In genomic region chr7:6423942-6424701, GRCh38 we compare ENCODE assay signal across 9 cellular contexts. TPM values are rescaled to one million over a fixed set of nuclear protein-coding genes. Genes with fewer than 3 reads are reported as not detected.
A peak's percentile ranks its signal among the peaks of the same experiment; 100 is the strongest.
DNase-seq lines count a peak whose midpoint lies in the region; ATAC-seq, FAIRE-seq and TF ChIP-seq lines count a peak whose summit lies in the region.
"Had no signal": no experiment of that assay in that cellular context is flagged by ENCODE, and none has a peak within 500 bp of the region (broad histone marks: within the 10 kb centered on the region; RNA-seq: fewer than 3 reads in every experiment).

No MANE protein-coding gene starts in this region.

- no TSS peak for BruUV-seq in K562 (replicated peaks; lab: Mats Ljungman, UMichigan)

- H3K36me3 ChIP-seq in K562 (ENCODE audit: control insufficient read depth, insufficient read depth, low read length) (peaks cover 53% of the 10 kb centered on the region; the same call in 2 of the 3 replicates), left lung (peaks cover 0 to 93% of the 10 kb centered on the region in 2 donors), neuronal stem cell (replicated peaks in 1 of 2; ENCODE audit: control insufficient read depth in 2 of 2, insufficient read depth in 2 of 2, low read length in 2 of 2) (peaks cover 44 to 91% of the 10 kb centered on the region in 2 donors)

- H3K4me3 ChIP-seq in K562 (no peak overlapping the region), left lung (peak overlapping the region in 1 of 2 donors; percentile 16), neuronal stem cell (ENCODE audit: low read length in 2 of 2) (no peak overlapping the region)

- CTCF ChIA-PET in K562 (lab: Yijun Ruan, JAX; ENCODE audit: low intra/inter-chr PET ratio): no interaction called here

- H3K27ac Mint-ChIP-seq in activated naive CD4-positive, alpha-beta T cell treated with anti-CD3 and anti-CD28 coated beads, Interleukin-2, amount 50 U/mL, for 72 hours: peak overlapping the region; percentile 42 to 88

- no peak overlapping the region for H3K18ac ChIP-seq in neuronal stem cell (ENCODE audit: low read length)

- H3K4me1 ChIP-seq in K562 (replicated peaks in 1 of 2; ENCODE audit: control insufficient read depth in 2 of 2, insufficient read depth in 2 of 2, low read length in 2 of 2) (peaks cover 0 to 10% of the 10 kb centered on the region in 2 experiments; a peak in 2 of 5 replicates), left lung (peaks cover 0 to 37% of the 10 kb centered on the region in 2 donors), neuronal stem cell (ENCODE audit: control insufficient read depth in 2 of 2, insufficient read depth in 1 of 2, low read depth in 1 of 2, low read length in 2 of 2) (no peaks in the 10 kb centered on the region)

- TF ChIP-seq CTCF in K562 (IDR thresholded peaks at IDR 0.05 in 2 of 3, conservative IDR thresholded peaks at IDR 0.05 in 1 of 3; ENCODE audit: insufficient read depth in 2 of 3, low read depth in 1 of 3, low read length in 3 of 3) (peak; percentile 28 to 34 (median 31); a peak in 2 of 6 replicates), left lung (IDR thresholded peaks at IDR 0.05) (no peak)

- H3K4me2 ChIP-seq in K562 (ENCODE audit: insufficient read depth, low read length) (no peak overlapping the region), neuronal stem cell (ENCODE audit: insufficient read depth, low read length, poor library complexity, severe bottlenecking) (no peak overlapping the region)

- H3K9me1 ChIP-seq in K562 (ENCODE audit: control insufficient read depth, insufficient read depth, low read length): no peaks in the 10 kb centered on the region

- H3K14ac ChIP-seq in neuronal stem cell (ENCODE audit: low read length): no peak overlapping the region

- peak in 1 of 2 experiments; percentile 29; a peak in 1 of 4 replicates for TF ChIP-seq RAD21 in K562 (CRISPR knock-in tag; conservative IDR thresholded peaks at IDR 0.05 in 1 of 2, IDR thresholded peaks at IDR 0.05 in 1 of 2)

- ATAC-seq in activated naive CD4-positive, alpha-beta T cell treated with anti-CD3 and anti-CD28 coated beads, Interleukin-2, amount 50 U/mL, for 72 hours: no peak
- ATAC-seq in K562 (peak; percentile 89), left lung (peak; percentile 68)

- H2BK120ac ChIP-seq in neuronal stem cell (ENCODE audit: low read depth, low read length): no peak overlapping the region

- no peaks in the 10 kb centered on the region for H3K79me2 ChIP-seq in K562 (ENCODE audit: control insufficient read depth, insufficient read depth, low read length)

- H3K23ac ChIP-seq in neuronal stem cell (ENCODE audit: low read depth, low read length, poor library complexity): no peak overlapping the region

- no peak for TF ChIP-seq EP300 in K562 (IDR thresholded peaks at IDR 0.05; ENCODE audit: low read length)

- intact Hi-C loops in K562 (cut with micrococcal nuclease) (no loop called here), left lung (cut with DNase I) (no loop called here)

- H3K4ac ChIP-seq in neuronal stem cell (ENCODE audit: low read length): no peak overlapping the region

- H4K20me1 ChIP-seq in K562 (replicated peaks; ENCODE audit: control insufficient read depth, insufficient read depth, low read length): no peaks in the 10 kb centered on the region

- 82% methylated on average over 14 of the region's 18 CpGs for WGBS in K562 (ENCODE audit: insufficient coverage, low coverage, missing lambda C conversion rate)
- WGBS in neuronal stem cell (ENCODE audit: extremely low coverage in 2 of 2, insufficient read length in 2 of 2, insufficient replicate concordance in 1 of 2), 2 donors: no CpG with 5 or more reads among the region's 18 CpGs

- H2AFZ ChIP-seq in K562 (ENCODE audit: low read depth, low read length) (no peak overlapping the region), neuronal stem cell (ENCODE audit: low read length) (no peak overlapping the region)

- H3K9me3 Mint-ChIP-seq in activated naive CD4-positive, alpha-beta T cell treated with anti-CD3 and anti-CD28 coated beads, Interleukin-2, amount 50 U/mL, for 72 hours: no peaks in the 10 kb centered on the region

- POLR2A ChIA-PET in K562 (lab: Yijun Ruan, JAX): interaction anchor here (0.6 kb wide), 1 partner anchor 39 kb away, joined by 3 read pairs; no protein-coding TSS in a partner anchor

- H3K27ac ChIP-seq in K562 (ENCODE audit: extremely low read depth, low read depth, low read length) (no peak overlapping the region), left lung (peak overlapping the region; percentile 48 to 91), neuronal stem cell (replicated peaks; ENCODE audit: low read length) (no peak overlapping the region)

- H3K79me1 ChIP-seq in neuronal stem cell (ENCODE audit: low read depth, low read length): peaks cover 4% of the 10 kb centered on the region

- no peak for FAIRE-seq in K562 (lab: Jason Lieb, UNC)
- no peak for FAIRE-seq in urothelium cell line (lab: Jason Lieb, UNC)

- H3K27me3 ChIP-seq in K562 (ENCODE audit: control insufficient read depth in 2 of 2, insufficient read depth in 2 of 2, low read length in 2 of 2) (no peaks in the 10 kb centered on the region), left lung (no peaks in the 10 kb centered on the region), neuronal stem cell (ENCODE audit: control insufficient read depth in 3 of 3, insufficient read depth in 3 of 3, low read depth in 1 of 3, low read length in 3 of 3) (no peaks in the 10 kb centered on the region)

- H2BK15ac ChIP-seq in neuronal stem cell (ENCODE audit: low read length): no peak overlapping the region

- peak overlapping the region in 1 of 2 experiments; percentile 58; a peak in 1 of 4 replicates for H3K9ac ChIP-seq in K562 (ENCODE audit: insufficient read depth in 1 of 2, low read depth in 2 of 2, low read length in 2 of 2)
- no peak overlapping the region for H3K9ac ChIP-seq in neuronal stem cell (ENCODE audit: low read depth, low read length, poor library complexity)

- peaks cover 4% of the 10 kb centered on the region in 2 donors for H3K36me3 Mint-ChIP-seq in activated naive CD4-positive, alpha-beta T cell treated with anti-CD3 and anti-CD28 coated beads, Interleukin-2, amount 50 U/mL, for 72 hours

- no peak for DNase-seq in activated naive CD4-positive, alpha-beta T cell treated with anti-CD3 and anti-CD28 coated beads, Interleukin-2, amount 50 U/mL, for 72 hours (ENCODE audit: low spot score in 2 of 2)
- DNase-seq in activated naive CD4-positive, alpha-beta T cell (lab: John Stamatoyannopoulos, UW): no peak
- DNase-seq in K562 (ENCODE audit: extremely low read depth in 1 of 4, low spot score in 3 of 4) (peak; percentile 26 to 48 (median 39)), left lung (peak; percentile 63 to 89), urothelium cell line (ENCODE audit: low spot score) (peak; percentile 61), neuronal stem cell (ENCODE audit: low spot score) (no peak)
- no peak for DNase-seq in NK-92 treated with Interleukin-12 subunit alpha and Interleukin-12 subunit beta, amount 100 ng/mL, for 24 hours (lab: John Stamatoyannopoulos, UW)
- DNase-seq in activated T-cell treated with anti-CD3 and anti-CD28 coated beads, Interleukin-2, amount 50 U/mL, for 1 hour: no peak
- DNase-seq: occipital lobe had no signal

- H2BK5ac ChIP-seq in neuronal stem cell (ENCODE audit: low read length): no peak overlapping the region

- TF ChIP-seq POLR2A in K562 (conservative IDR thresholded peaks at IDR 0.05): no peak

- no peak overlapping the region for H4K8ac ChIP-seq in neuronal stem cell (ENCODE audit: low read depth, low read length)

- H4K91ac ChIP-seq in neuronal stem cell (ENCODE audit: low read depth, low read length, poor library complexity): no peak overlapping the region

- no peak overlapping the region for H2BK12ac ChIP-seq in neuronal stem cell (ENCODE audit: low read length)

- H2AK5ac ChIP-seq in neuronal stem cell (ENCODE audit: low read depth, low read length): no peak overlapping the region

- in situ Hi-C loops in K562 (cut with MboI): no loop called here

- H3K9me3 ChIP-seq in K562 (replicated peaks; ENCODE audit: control insufficient read depth, insufficient read depth, low read depth, low read length) (peaks cover 3% of the 10 kb centered on the region; the same call in 1 of the 2 replicates), left lung (no peaks in the 10 kb centered on the region), neuronal stem cell (replicated peaks in 1 of 2; ENCODE audit: control insufficient read depth in 2 of 2, insufficient read depth in 1 of 2, low read depth in 1 of 2, low read length in 2 of 2) (peaks cover 0 to 8% of the 10 kb centered on the region in 2 donors)

RNA-seq across cellular contexts. Expression of gene DAGLB, which starts 23.6 kb away (rescaled TPM):
- 10 to 100 TPM; 19.1 to 20.7 TPM for total RNA-seq in activated naive CD4-positive, alpha-beta T cell treated with anti-CD3 and anti-CD28 coated beads, Interleukin-2, amount 50 U/mL, for 72 hours
- total RNA-seq in K562 (2011; cell fraction: chromatin; rRNA removed; ENCODE audit: low replicate concordance): 63.0 and 140 TPM in 2 replicates
- 64.6 and 66.9 TPM in 2 replicates for total RNA-seq in K562 (2011; cell fraction: nucleolus; rRNA removed)
- 67.4 and 68.4 TPM in 2 replicates for total RNA-seq in K562 (2011; cell fraction: nucleoplasm; rRNA removed)
- 9.4 and 11.3 TPM in 2 replicates for total RNA-seq in K562 (2014; rRNA removed)
- total RNA-seq in K562 (2014; rRNA removed; fragmentation: Illumina TruSeq; extraction: Trizol): 4.1 and 5.8 TPM in 2 replicates
- total RNA-seq in K562 (2015; rRNA removed; fragmentation: Illumina TruSeq; extraction: Trizol): 9.4 and 9.7 TPM in 2 replicates
- total RNA-seq in K562 (2021): 16.3 and 16.4 TPM in 2 replicates
- 12.0 and 15.8 TPM in 2 replicates for polyA plus RNA-seq in K562 (2011; rRNA removed)
- 15.1 and 17.4 TPM in 2 replicates for polyA plus RNA-seq in K562 (2011; cell fraction: cytosol; rRNA removed)
- 31.9 and 32.2 TPM in 2 replicates for polyA plus RNA-seq in K562 (2011; cell fraction: nucleus; rRNA removed)
- 7.4 and 10.0 TPM in 2 replicates for polyA plus RNA-seq in K562 (2012)
- 7.8 and 8.9 TPM in 2 replicates for polyA plus RNA-seq in K562 (2014; fragmentation: Illumina TruSeq; extraction: Trizol)
- 1 to 10 TPM in 1 of 2 experiments, under 1 TPM in 1; 0.92 to 1.0 TPM for polyA plus RNA-seq in K562 (2014; fragmentation: Nextera tagmentation; extraction: Ambion mirVana)
- 9.3 and 9.5 TPM in 2 replicates for polyA plus RNA-seq in K562 (2014; rRNA removed)
- 30.5 and 33.7 TPM in 2 replicates for polyA minus RNA-seq in K562 (2011; rRNA and poly(A)+ RNA removed)
- polyA minus RNA-seq in K562 (2011; cell fraction: cytosol; rRNA and poly(A)+ RNA removed): 20.4 and 27.9 TPM in 2 replicates
- polyA minus RNA-seq in K562 (2011; cell fraction: nucleus; rRNA and poly(A)+ RNA removed): 20.7 and 23.4 TPM in 2 replicates
- 10 to 100 TPM; 38.4 to 46.5 TPM for total RNA-seq in left lung
- 10.6 TPM for polyA plus RNA-seq in neuronal stem cell (2013, experiment 1 of 2)
- 9.4 TPM for polyA plus RNA-seq in neuronal stem cell (2013, experiment 2 of 2)

RNA-seq across cellular contexts. Expression of gene RAC1, which starts 49.8 kb away (rescaled TPM):
- total RNA-seq in activated naive CD4-positive, alpha-beta T cell treated with anti-CD3 and anti-CD28 coated beads, Interleukin-2, amount 50 U/mL, for 72 hours: 100 to 1,000 TPM; 118 to 183 TPM
- 133 and 135 TPM in 2 replicates for total RNA-seq in K562 (2011; cell fraction: chromatin; rRNA removed; ENCODE audit: low replicate concordance)
- total RNA-seq in K562 (2011; cell fraction: nucleolus; rRNA removed): 83.3 and 83.4 TPM in 2 replicates
- 95.7 and 122 TPM in 2 replicates for total RNA-seq in K562 (2011; cell fraction: nucleoplasm; rRNA removed)
- 105 and 146 TPM in 2 replicates for total RNA-seq in K562 (2014; rRNA removed)
- total RNA-seq in K562 (2014; rRNA removed; fragmentation: Illumina TruSeq; extraction: Trizol): 126 and 149 TPM in 2 replicates
- total RNA-seq in K562 (2015; rRNA removed; fragmentation: Illumina TruSeq; extraction: Trizol): 90.9 and 91.5 TPM in 2 replicates
- total RNA-seq in K562 (2021): 220 and 225 TPM in 2 replicates
- polyA plus RNA-seq in K562 (2011; rRNA removed): 177 and 205 TPM in 2 replicates
- polyA plus RNA-seq in K562 (2011; cell fraction: cytosol; rRNA removed): 96.2 and 169 TPM in 2 replicates
- polyA plus RNA-seq in K562 (2011; cell fraction: nucleus; rRNA removed): 62.4 and 100 TPM in 2 replicates
- polyA plus RNA-seq in K562 (2012): 201 and 203 TPM in 2 replicates
- polyA plus RNA-seq in K562 (2014; fragmentation: Illumina TruSeq; extraction: Trizol): 220 and 241 TPM in 2 replicates
- polyA plus RNA-seq in K562 (2014; fragmentation: Nextera tagmentation; extraction: Ambion mirVana): 10 to 100 TPM; 78.5 to 90.7 TPM
- 148 and 163 TPM in 2 replicates for polyA plus RNA-seq in K562 (2014; rRNA removed)
- polyA minus RNA-seq in K562 (2011; rRNA and poly(A)+ RNA removed): 310 and 404 TPM in 2 replicates
- polyA minus RNA-seq in K562 (2011; cell fraction: cytosol; rRNA and poly(A)+ RNA removed): 91.2 and 105 TPM in 2 replicates
- 20.2 and 37.2 TPM in 2 replicates for polyA minus RNA-seq in K562 (2011; cell fraction: nucleus; rRNA and poly(A)+ RNA removed)
- total RNA-seq in left lung: 100 to 1,000 TPM; 263 to 303 TPM
- 260 TPM for polyA plus RNA-seq in neuronal stem cell (2013, experiment 1 of 2)
- polyA plus RNA-seq in neuronal stem cell (2013, experiment 2 of 2): 262 TPM

RNA-seq across cellular contexts. Expression of gene KDELR2, which starts 59.8 kb away (rescaled TPM):
- 10 to 100 TPM; 55.9 to 59.7 TPM for total RNA-seq in activated naive CD4-positive, alpha-beta T cell treated with anti-CD3 and anti-CD28 coated beads, Interleukin-2, amount 50 U/mL, for 72 hours
- total RNA-seq in K562 (2011; cell fraction: chromatin; rRNA removed; ENCODE audit: low replicate concordance): 94.9 and 147 TPM in 2 replicates
- total RNA-seq in K562 (2011; cell fraction: nucleolus; rRNA removed): 95.4 and 110 TPM in 2 replicates
- total RNA-seq in K562 (2011; cell fraction: nucleoplasm; rRNA removed): 163 and 235 TPM in 2 replicates
- total RNA-seq in K562 (2014; rRNA removed) (40.5 and 58.3 TPM in 2 replicates), K562 (2014; rRNA removed; fragmentation: Illumina TruSeq; extraction: Trizol) (80.3 and 80.4 TPM in 2 replicates), K562 (2015; rRNA removed; fragmentation: Illumina TruSeq; extraction: Trizol) (61.2 and 67.6 TPM in 2 replicates), K562 (2021) (111 and 113 TPM in 2 replicates), left lung (100 to 1,000 TPM; 214 to 240 TPM)
- polyA plus RNA-seq in K562 (2011; rRNA removed) (121 and 166 TPM in 2 replicates), K562 (2014; fragmentation: Illumina TruSeq; extraction: Trizol) (69.8 and 75.3 TPM in 2 replicates), K562 (2014; fragmentation: Nextera tagmentation; extraction: Ambion mirVana) (10 to 100 TPM; 27.4 to 27.9 TPM), K562 (2014; rRNA removed) (51.3 and 67.0 TPM in 2 replicates)
- 75.6 and 141 TPM in 2 replicates for polyA plus RNA-seq in K562 (2011; cell fraction: cytosol; rRNA removed)
- polyA plus RNA-seq in K562 (2011; cell fraction: nucleus; rRNA removed): 37.8 and 76.5 TPM in 2 replicates
- polyA plus RNA-seq in K562 (2012): 65.3 and 95.8 TPM in 2 replicates
- 88.6 and 117 TPM in 2 replicates for polyA minus RNA-seq in K562 (2011; rRNA and poly(A)+ RNA removed)
- polyA minus RNA-seq in K562 (2011; cell fraction: cytosol; rRNA and poly(A)+ RNA removed): 54.8 and 56.9 TPM in 2 replicates
- 15.2 and 34.5 TPM in 2 replicates for polyA minus RNA-seq in K562 (2011; cell fraction: nucleus; rRNA and poly(A)+ RNA removed)
- 70.7 TPM for polyA plus RNA-seq in neuronal stem cell (2013, experiment 1 of 2)
- 74.1 TPM for polyA plus RNA-seq in neuronal stem cell (2013, experiment 2 of 2)

Comparison
In these comparisons a context has a peak if more than half of its experiments do, and no peak if none do; other contexts are left out.
1. ATAC-seq: peak in K562 (single experiment) and left lung (single experiment); none in activated naive CD4-positive, alpha-beta T cell treated with anti-CD3 and anti-CD28 coated beads, Interleukin-2, amount 50 U/mL, for 72 hours (0 of 2).
2. DNase-seq: peak in K562 (4 of 4), left lung (2 of 2) and urothelium cell line (single experiment); none in activated naive CD4-positive, alpha-beta T cell treated with anti-CD3 and anti-CD28 coated beads, Interleukin-2, amount 50 U/mL, for 72 hours (0 of 2), activated naive CD4-positive, alpha-beta T cell (0 of 4), NK-92 treated with Interleukin-12 subunit alpha and Interleukin-12 subunit beta, amount 100 ng/mL, for 24 hours (single experiment), neuronal stem cell (single experiment) and activated T-cell treated with anti-CD3 and anti-CD28 coated beads, Interleukin-2, amount 50 U/mL, for 1 hour (single experiment).
3. H3K27ac ChIP-seq: peak in left lung (2 of 2); none in K562 (single experiment) and neuronal stem cell (single experiment).
4. CTCF ChIP-seq: peak in K562 (3 of 3); none in left lung (0 of 2).